ENCODE assay signal across 10 cellular contexts in genomic region chr1:149915429-149916192, GRCh38. TPM values are rescaled to one million over a fixed set of nuclear protein-coding genes. Genes with fewer than 3 reads are reported as not detected.
DNase-seq lines count a peak whose midpoint lies in the region; ATAC-seq lines count a peak whose summit lies in the region.
"Had no signal": no experiment of that assay in that cellular context is flagged by ENCODE, and none has a peak within 500 bp of the region (broad histone marks: within the 10 kb centered on the region; RNA-seq: fewer than 3 reads in every experiment).

No MANE protein-coding gene starts in this region.

- DNase-seq in CMK (ENCODE audit: low read depth) (peak; percentile 71), MV-4-11 (lab: John Stamatoyannopoulos, UW) (peak; percentile 17), NOMO-1 treated with DMSO at 0.1 percent for 48 hours (lab: John Stamatoyannopoulos, UW; ENCODE audit: unreplicated experiment) (no peak), dermis blood vessel endothelial cell (no peak)
- no peak for DNase-seq in central memory CD8-positive, alpha-beta T cell (ENCODE audit: low spot score in 2 of 2)
- DNase-seq: NCI-H226 had no signal

- H3K9me3 ChIP-seq in neuron (ENCODE audit: low read length), result no peaks in the 10 kb centered on the region

- no peaks in the 10 kb centered on the region for H3K27me3 ChIP-seq in neuron (ENCODE audit: insufficient read depth, low read length)

- H3K4me1 Mint-ChIP-seq in central memory CD8-positive, alpha-beta T cell, result peaks cover 23% of the 10 kb centered on the region

- H3K27ac Mint-ChIP-seq in central memory CD8-positive, alpha-beta T cell (ENCODE audit: low read depth), result peak overlapping the region; percentile 63

- H3K9me3 Mint-ChIP-seq in central memory CD8-positive, alpha-beta T cell, result no peaks in the 10 kb centered on the region

- peaks cover 19% of the 10 kb centered on the region for H3K4me1 ChIP-seq in neuron (ENCODE audit: insufficient read depth, low read length)

- peak overlapping the region; percentile 80 for H3K4me3 Mint-ChIP-seq in central memory CD8-positive, alpha-beta T cell

- no peaks in the 10 kb centered on the region for H3K36me3 Mint-ChIP-seq in central memory CD8-positive, alpha-beta T cell (ENCODE audit: insufficient read depth)

- H3K36me3 ChIP-seq in neuron (ENCODE audit: insufficient read depth, low read length), result peaks cover 21% of the 10 kb centered on the region

- H2AFZ ChIP-seq in neuron (ENCODE audit: low read depth, low read length), result no peak overlapping the region

- H3K4me3 ChIP-seq in neuron (ENCODE audit: low read length), result peak overlapping the region; percentile 64

- ATAC-seq in central memory CD8-positive, alpha-beta T cell (replicated peaks; ENCODE audit: extremely low read depth, poor library complexity, severe bottlenecking), result no peak
- ATAC-seq in GM19328 (IDR thresholded peaks at IDR 0.05; ENCODE audit: unreplicated experiment), result no peak
- ATAC-seq in GM21367 (IDR thresholded peaks at IDR 0.05; ENCODE audit: unreplicated experiment), result no peak
- ATAC-seq: HepG2 had no signal

- no peaks in the 10 kb centered on the region for H3K27me3 Mint-ChIP-seq in central memory CD8-positive, alpha-beta T cell

RNA-seq across cellular contexts. Expression of gene SV2A, which starts 2.0 kb away (rescaled TPM):
- total RNA-seq in dermis blood vessel endothelial cell, result 3.9 and 6.7 TPM in 2 replicates

RNA-seq across cellular contexts. Expression of gene SF3B4, which starts 12.0 kb away (rescaled TPM):
- 7.8 and 16.3 TPM in 2 replicates for total RNA-seq in dermis blood vessel endothelial cell

RNA-seq across cellular contexts. Expression of gene BOLA1, which starts 16.2 kb away (rescaled TPM):
- 10.1 and 12.8 TPM in 2 replicates for total RNA-seq in dermis blood vessel endothelial cell

RNA-seq across cellular contexts. Expression of gene MTMR11, which starts 21.1 kb away (rescaled TPM):
- total RNA-seq in dermis blood vessel endothelial cell, result 0.47 and 1.5 TPM in 2 replicates

Comparison
In these comparisons a context has a peak if more than half of its experiments do, and no peak if none do; other contexts are left out.
1. DNase-seq: peak in CMK (single experiment) and MV-4-11 (single experiment); none in central memory CD8-positive, alpha-beta T cell (0 of 2), NOMO-1 treated with DMSO at 0.1 percent for 48 hours (single experiment) and dermis blood vessel endothelial cell (single experiment).